1 cellular context compared by ENCODE assay signal in the genomic region with DNA sequence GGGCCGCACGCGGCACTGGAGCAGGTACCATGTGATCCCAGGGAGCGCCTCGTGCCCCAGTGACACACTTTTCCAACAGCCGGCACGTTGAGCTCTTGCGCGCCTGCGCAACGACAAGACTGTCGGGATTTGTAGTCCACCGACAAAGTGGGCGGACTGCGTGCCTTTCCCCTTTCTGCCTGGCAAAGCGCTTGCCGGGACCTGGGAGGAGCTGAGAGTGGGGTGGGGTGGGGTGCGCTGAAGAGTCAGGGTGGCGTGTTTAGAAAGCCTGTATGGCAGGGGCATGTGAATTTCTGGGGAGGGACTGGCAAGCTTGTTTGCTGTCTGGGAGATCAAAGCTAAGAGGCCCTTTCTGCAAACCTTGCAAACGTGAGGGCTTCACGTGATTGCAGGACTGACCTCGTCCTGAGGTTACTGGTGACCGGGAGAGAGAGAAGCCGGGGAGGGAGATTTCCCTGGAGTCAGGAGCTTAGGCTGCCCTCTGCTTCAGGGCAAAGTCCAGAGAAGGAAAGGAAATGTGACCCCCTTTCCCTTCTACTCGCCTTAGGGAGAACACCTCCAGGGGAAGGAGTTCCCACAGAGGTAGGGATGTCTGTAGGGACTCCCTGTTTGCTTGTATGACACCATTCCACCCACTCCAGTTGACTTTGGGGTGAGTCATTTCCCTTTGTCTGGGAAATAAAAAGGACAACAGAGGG.
TF ChIP-seq lines count a peak whose summit lies in the region.

No MANE protein-coding gene starts in this region.

TF ChIP-seq in HepG2, 621 proteins besides CTCF, POLR2A, EP300 and RAD21 (continued from another document and continues in another):
- peak; percentile 67 for TF ChIP-seq PRDM15 (CRISPR knock-in tag; IDR thresholded peaks at IDR 0.05)
- TF ChIP-seq, protein P1, sequence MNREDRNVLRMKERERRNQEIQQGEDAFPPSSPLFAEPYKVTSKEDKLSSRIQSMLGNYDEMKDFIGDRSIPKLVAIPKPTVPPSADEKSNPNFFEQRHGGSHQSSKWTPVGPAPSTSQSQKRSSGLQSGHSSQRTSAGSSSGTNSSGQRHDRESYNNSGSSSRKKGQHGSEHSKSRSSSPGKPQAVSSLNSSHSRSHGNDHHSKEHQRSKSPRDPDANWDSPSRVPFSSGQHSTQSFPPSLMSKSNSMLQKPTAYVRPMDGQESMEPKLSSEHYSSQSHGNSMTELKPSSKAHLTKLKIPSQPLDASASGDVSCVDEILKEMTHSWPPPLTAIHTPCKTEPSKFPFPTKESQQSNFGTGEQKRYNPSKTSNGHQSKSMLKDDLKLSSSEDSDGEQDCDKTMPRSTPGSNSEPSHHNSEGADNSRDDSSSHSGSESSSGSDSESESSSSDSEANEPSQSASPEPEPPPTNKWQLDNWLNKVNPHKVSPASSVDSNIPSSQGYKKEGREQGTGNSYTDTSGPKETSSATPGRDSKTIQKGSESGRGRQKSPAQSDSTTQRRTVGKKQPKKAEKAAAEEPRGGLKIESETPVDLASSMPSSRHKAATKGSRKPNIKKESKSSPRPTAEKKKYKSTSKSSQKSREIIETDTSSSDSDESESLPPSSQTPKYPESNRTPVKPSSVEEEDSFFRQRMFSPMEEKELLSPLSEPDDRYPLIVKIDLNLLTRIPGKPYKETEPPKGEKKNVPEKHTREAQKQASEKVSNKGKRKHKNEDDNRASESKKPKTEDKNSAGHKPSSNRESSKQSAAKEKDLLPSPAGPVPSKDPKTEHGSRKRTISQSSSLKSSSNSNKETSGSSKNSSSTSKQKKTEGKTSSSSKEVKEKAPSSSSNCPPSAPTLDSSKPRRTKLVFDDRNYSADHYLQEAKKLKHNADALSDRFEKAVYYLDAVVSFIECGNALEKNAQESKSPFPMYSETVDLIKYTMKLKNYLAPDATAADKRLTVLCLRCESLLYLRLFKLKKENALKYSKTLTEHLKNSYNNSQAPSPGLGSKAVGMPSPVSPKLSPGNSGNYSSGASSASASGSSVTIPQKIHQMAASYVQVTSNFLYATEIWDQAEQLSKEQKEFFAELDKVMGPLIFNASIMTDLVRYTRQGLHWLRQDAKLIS (CRISPR knock-in tag; IDR thresholded peaks at IDR 0.05): peak; percentile 25; the same call in 1 of the 2 replicates
- TF ChIP-seq SOX5 (CRISPR knock-in tag; IDR thresholded peaks at IDR 0.05; ENCODE audit: borderline replicate concordance): peak; percentile 84
- TF ChIP-seq ZNF512B (CRISPR knock-in tag; IDR thresholded peaks at IDR 0.05; ENCODE audit: borderline replicate concordance): no peak; the same call in 1 of the 2 replicates
- peak; percentile 11; the same call in 1 of the 2 replicates for TF ChIP-seq SIX1 (CRISPR knock-in tag; IDR thresholded peaks at IDR 0.05; ENCODE audit: borderline replicate concordance)
- TF ChIP-seq, protein P2, sequence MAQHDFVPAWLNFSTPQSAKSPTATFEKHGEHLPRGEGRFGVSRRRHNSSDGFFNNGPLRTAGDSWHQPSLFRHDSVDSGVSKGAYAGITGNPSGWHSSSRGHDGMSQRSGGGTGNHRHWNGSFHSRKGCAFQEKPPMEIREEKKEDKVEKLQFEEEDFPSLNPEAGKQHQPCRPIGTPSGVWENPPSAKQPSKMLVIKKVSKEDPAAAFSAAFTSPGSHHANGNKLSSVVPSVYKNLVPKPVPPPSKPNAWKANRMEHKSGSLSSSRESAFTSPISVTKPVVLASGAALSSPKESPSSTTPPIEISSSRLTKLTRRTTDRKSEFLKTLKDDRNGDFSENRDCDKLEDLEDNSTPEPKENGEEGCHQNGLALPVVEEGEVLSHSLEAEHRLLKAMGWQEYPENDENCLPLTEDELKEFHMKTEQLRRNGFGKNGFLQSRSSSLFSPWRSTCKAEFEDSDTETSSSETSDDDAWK (CRISPR knock-in tag; IDR thresholded peaks at IDR 0.05): no peak
- TF ChIP-seq KLF15 (CRISPR knock-in tag; IDR thresholded peaks at IDR 0.05; ENCODE audit: borderline replicate concordance): peak; percentile 99
- peak; percentile 23; the same call in 1 of the 2 replicates for TF ChIP-seq STAG1 (CRISPR knock-in tag; IDR thresholded peaks at IDR 0.05)
- TF ChIP-seq TOPORS (CRISPR knock-in tag; IDR thresholded peaks at IDR 0.05): peak; percentile 80
- peak; percentile 97 for TF ChIP-seq ZNF468 (CRISPR knock-in tag; IDR thresholded peaks at IDR 0.05)
- peak; percentile 95 for TF ChIP-seq ZNF17 (CRISPR knock-in tag; IDR thresholded peaks at IDR 0.05)
- peak; percentile 55; the same call in 1 of the 2 replicates for TF ChIP-seq CBX5 (CRISPR knock-in tag; IDR thresholded peaks at IDR 0.05; ENCODE audit: borderline replicate concordance)
- TF ChIP-seq MXI1 (IDR thresholded peaks at IDR 0.05; ENCODE audit: borderline replicate concordance, low read depth, low read length): peak; percentile 98; the same call in 2 of the 3 replicates
- peak; percentile 74 for TF ChIP-seq CCAR2 (optimal IDR thresholded peaks at IDR 0.05; ENCODE audit: low read depth, low read length)
- TF ChIP-seq CCDC6 (CRISPR knock-in tag; IDR thresholded peaks at IDR 0.05): peak; percentile 98
- TF ChIP-seq TBP (CRISPR knock-in tag; IDR thresholded peaks at IDR 0.05): no peak
- TF ChIP-seq FOXA3 (CRISPR knock-in tag; IDR thresholded peaks at IDR 0.05): peak; percentile 90
- TF ChIP-seq ZNF430 (CRISPR knock-in tag; IDR thresholded peaks at IDR 0.05): peak; percentile 96
- TF ChIP-seq ZNF501 (CRISPR knock-in tag; IDR thresholded peaks at IDR 0.05): peak; percentile 93
- peak; percentile 67 for TF ChIP-seq NFYC (CRISPR knock-in tag; IDR thresholded peaks at IDR 0.05)
- TF ChIP-seq RFXAP (CRISPR knock-in tag; IDR thresholded peaks at IDR 0.05; ENCODE audit: borderline replicate concordance): peak; percentile 95
- peak; percentile 89 for TF ChIP-seq ELF3 (CRISPR knock-in tag; IDR thresholded peaks at IDR 0.05)
- no peak; the same call in 1 of the 2 replicates for TF ChIP-seq STAT5B (CRISPR knock-in tag; IDR thresholded peaks at IDR 0.05)
- no peak for TF ChIP-seq GPN1 (CRISPR knock-in tag; IDR thresholded peaks at IDR 0.05; ENCODE audit: borderline replicate concordance)
- no peak for TF ChIP-seq THYN1 (CRISPR knock-in tag; IDR thresholded peaks at IDR 0.05; ENCODE audit: borderline replicate concordance, low read depth)
- peak; percentile 98 for TF ChIP-seq SALL1 (CRISPR knock-in tag; IDR thresholded peaks at IDR 0.05)
- TF ChIP-seq ZNF30 (CRISPR knock-in tag; IDR thresholded peaks at IDR 0.05): peak; percentile 81; the same call in 1 of the 2 replicates
- TF ChIP-seq TBL1XR1 (IDR thresholded peaks at IDR 0.05; ENCODE audit: borderline replicate concordance, low read length, partially characterized antibody): peak; percentile 95
- TF ChIP-seq, protein P3, sequence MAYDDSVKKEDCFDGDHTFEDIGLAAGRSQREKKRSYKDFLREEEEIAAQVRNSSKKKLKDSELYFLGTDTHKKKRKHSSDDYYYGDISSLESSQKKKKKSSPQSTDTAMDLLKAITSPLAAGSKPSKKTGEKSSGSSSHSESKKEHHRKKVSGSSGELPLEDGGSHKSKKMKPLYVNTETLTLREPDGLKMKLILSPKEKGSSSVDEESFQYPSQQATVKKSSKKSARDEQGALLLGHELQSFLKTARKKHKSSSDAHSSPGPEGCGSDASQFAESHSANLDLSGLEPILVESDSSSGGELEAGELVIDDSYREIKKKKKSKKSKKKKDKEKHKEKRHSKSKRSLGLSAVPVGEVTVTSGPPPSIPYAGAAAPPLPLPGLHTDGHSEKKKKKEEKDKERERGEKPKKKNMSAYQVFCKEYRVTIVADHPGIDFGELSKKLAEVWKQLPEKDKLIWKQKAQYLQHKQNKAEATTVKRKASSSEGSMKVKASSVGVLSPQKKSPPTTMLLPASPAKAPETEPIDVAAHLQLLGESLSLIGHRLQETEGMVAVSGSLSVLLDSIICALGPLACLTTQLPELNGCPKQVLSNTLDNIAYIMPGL (CRISPR knock-in tag; IDR thresholded peaks at IDR 0.05; ENCODE audit: borderline replicate concordance in 1 of 2, low read depth in 1 of 2): peak; percentile 66 to 89; a peak in 3 of 4 replicates
- TF ChIP-seq PRPF4 (IDR thresholded peaks at IDR 0.05; ENCODE audit: low read depth, low read length, poor library complexity, severe bottlenecking): no peak
- peak; percentile 14; the same call in 1 of the 2 replicates for TF ChIP-seq EHMT2 (IDR thresholded peaks at IDR 0.05; ENCODE audit: borderline replicate concordance, low read depth, low read length)
- TF ChIP-seq MAFF (IDR thresholded peaks at IDR 0.05; ENCODE audit: low read depth, low read length): peak; percentile 76
- 0 out of 2 replicates have a peak, but pooled peaks have one; percentile 25 for TF ChIP-seq SETDB1 (CRISPR knock-in tag; IDR thresholded peaks at IDR 0.05; ENCODE audit: borderline replicate concordance)
- no peak for TF ChIP-seq RBM39 (IDR thresholded peaks at IDR 0.05; ENCODE audit: low read depth, low read length, poor library complexity, severe bottlenecking)
- TF ChIP-seq ZNF800 (CRISPR knock-in tag; IDR thresholded peaks at IDR 0.05): peak; percentile 59; the same call in 1 of the 2 replicates
- no peak for TF ChIP-seq CBX2 (IDR thresholded peaks at IDR 0.05; ENCODE audit: low read depth, low read length)
- TF ChIP-seq CBX2 (CRISPR knock-in tag; IDR thresholded peaks at IDR 0.05; ENCODE audit: low read depth): no peak
- TF ChIP-seq ZNF136 (CRISPR knock-in tag; IDR thresholded peaks at IDR 0.05; ENCODE audit: low read depth): peak; percentile 99; the same call in 1 of the 2 replicates
- no peak for TF ChIP-seq FOXO4 (CRISPR knock-in tag; conservative IDR thresholded peaks at IDR 0.05)
- TF ChIP-seq ZNF83 (CRISPR knock-in tag; IDR thresholded peaks at IDR 0.05; ENCODE audit: borderline replicate concordance): peak; percentile 71; the same call in 1 of the 2 replicates
- peak; percentile 60 for TF ChIP-seq MED8 (CRISPR knock-in tag; IDR thresholded peaks at IDR 0.05; ENCODE audit: insufficient replicate concordance)
